ENCODE assay signal across 13 cellular contexts in the genomic region with DNA sequence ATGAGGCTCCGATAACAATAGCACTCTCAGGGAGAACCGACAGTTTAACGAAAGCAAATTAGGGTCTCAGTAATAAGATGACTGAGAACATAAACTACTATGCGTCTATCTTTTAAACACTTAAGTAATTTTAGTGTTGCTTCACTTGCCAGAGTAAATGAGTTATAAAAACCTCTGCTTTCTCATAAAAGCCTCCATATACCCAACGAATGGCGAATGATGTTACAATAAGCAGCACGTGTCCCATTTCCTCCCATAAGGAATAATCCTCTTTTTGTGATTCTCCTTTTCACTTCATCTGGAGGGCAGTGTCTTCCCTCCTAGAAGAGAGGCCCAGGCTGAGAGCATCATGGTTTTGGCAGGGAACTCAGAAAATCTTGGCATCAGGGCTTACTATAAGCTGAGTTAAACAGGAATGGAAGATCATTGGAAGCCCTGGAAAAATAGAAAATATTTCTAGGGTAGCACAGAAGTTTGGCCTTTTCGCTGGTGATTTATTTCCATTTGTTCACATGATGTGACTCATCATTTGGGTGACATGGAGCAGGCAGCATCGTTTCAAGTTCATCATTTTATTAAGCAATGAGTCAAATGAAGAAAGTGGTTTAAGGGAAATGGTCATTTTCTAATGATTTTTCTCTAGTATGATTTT.
DNase-seq lines count a peak whose midpoint lies in the region; ATAC-seq and TF ChIP-seq lines count a peak whose summit lies in the region.
"Had no signal": no experiment of that assay in that cellular context is flagged by ENCODE, and none has a peak within 500 bp of the region (broad histone marks: within the 10 kb centered on the region; RNA-seq: fewer than 3 reads in every experiment).

No MANE protein-coding gene starts in this region.

- H3K4me2 ChIP-seq in GM23248 (ENCODE audit: unreplicated experiment), result peak overlapping the region; percentile 21

- H4K20me1 ChIP-seq in GM23248 (ENCODE audit: insufficient read depth), result no peaks in the 10 kb centered on the region

- 42 to 43% methylated on average over 9 of the region's 9 CpGs for WGBS in GM23248 (ENCODE audit: low coverage in 1 of 2, low lambda C conversion rate in 2 of 2, missing lambda C conversion rate in 2 of 2), 2 experiments

- no peak for TF ChIP-seq CTCF in RWPE1 (conservative IDR thresholded peaks at IDR 0.05; ENCODE audit: low read depth)

- ATAC-seq in left cardiac atrium (peak; percentile 34 to 72), GM19452 (IDR thresholded peaks at IDR 0.05; ENCODE audit: unreplicated experiment) (no peak)
- ATAC-seq: naive thymus-derived CD4-positive, alpha-beta T cell had no signal

- POLR2A ChIA-PET in RWPE1 (lab: Yijun Ruan, JAX; ENCODE audit: low non-redundant PET), result no interaction called here

- intact Hi-C loops in left cardiac atrium (cut with DNase I), result no loop called here

- H3K9me2 ChIP-seq in GM23248 (ENCODE audit: insufficient read depth), result no peaks in the 10 kb centered on the region

- H3K27ac ChIP-seq in GM23248 (peak overlapping the region; percentile 38), RWPE1 (no peak overlapping the region)

- H3K9ac ChIP-seq in GM23248 (no peak overlapping the region), adipocyte (ENCODE audit: low read length) (no peak overlapping the region)

- DNase-seq in GM23248 (peak; percentile 75), adipocyte (ENCODE audit: low read depth) (peak; percentile 69), left cardiac atrium (no peak), superior temporal gyrus (ENCODE audit: extremely low spot score) (peak; percentile 74), NCI-H345 (lab: John Stamatoyannopoulos, UW) (no peak), NCI-H187 treated with DMSO at 0.1 percent for 48 hours (lab: John Stamatoyannopoulos, UW) (no peak), RWPE1 (ENCODE audit: low spot score) (no peak)
- DNase-seq: activated CD4-positive, alpha-beta T cell treated with anti-CD3 and anti-CD28 coated beads, Interleukin-2, amount 50 U/mL, for 4 hours; amniotic stem cell; naive thymus-derived CD4-positive, alpha-beta T cell; NCI-H1092 treated with DMSO at 0.1 percent for 48 hours; SHP77 had no signal

- H3K79me2 ChIP-seq in GM23248 (ENCODE audit: insufficient read depth), result peaks cover 12% of the 10 kb centered on the region; the same call in 1 of the 2 replicates

- in situ Hi-C loops in GM23248 (cut with MboI), result loop anchor here (25.0 kb wide), 1 partner anchor 581 kb away; no protein-coding TSS in a partner anchor

- H2AFZ ChIP-seq in GM23248, result no peak overlapping the region

- H3K27me3 ChIP-seq in GM23248 (replicated peaks; ENCODE audit: insufficient read depth) (no peaks in the 10 kb centered on the region), adipocyte (replicated peaks; ENCODE audit: control insufficient read depth, insufficient read depth, low read length) (no peaks in the 10 kb centered on the region)

- peaks cover 15% of the 10 kb centered on the region for H3F3A ChIP-seq in GM23248 (ENCODE audit: insufficient read depth)

- peaks cover 14% of the 10 kb centered on the region for H3K4me1 ChIP-seq in GM23248 (ENCODE audit: insufficient read depth)
- peaks cover 13% of the 10 kb centered on the region for H3K4me1 ChIP-seq in adipocyte (ENCODE audit: control insufficient read depth, insufficient read depth, low read length)

- no peak overlapping the region for H3K4me3 ChIP-seq in GM23248
- no peak overlapping the region for H3K4me3 ChIP-seq in adipocyte (ENCODE audit: low read length)

- CTCF ChIA-PET in RWPE1 (lab: Yijun Ruan, JAX), result interaction anchor here (0.6 kb wide), 2 partner anchors 32 to 326 kb away, joined by 4 to 8 read pairs; no protein-coding TSS in a partner anchor

- no peaks in the 10 kb centered on the region for H3K36me3 ChIP-seq in GM23248 (ENCODE audit: low read depth)
- no peaks in the 10 kb centered on the region for H3K36me3 ChIP-seq in adipocyte (ENCODE audit: control insufficient read depth, insufficient read depth, low read length, severe bottlenecking)

- H3K9me3 ChIP-seq in GM23248 (ENCODE audit: low read depth) (no peaks in the 10 kb centered on the region), adipocyte (ENCODE audit: control insufficient read depth, low read length) (no peaks in the 10 kb centered on the region)

Comparison
In these comparisons a context has a peak if more than half of its experiments do, and no peak if none do; other contexts are left out.
1. DNase-seq: peak in GM23248 (single experiment), adipocyte (single experiment) and superior temporal gyrus (single experiment); none in left cardiac atrium (single experiment), NCI-H345 (single experiment), NCI-H187 treated with DMSO at 0.1 percent for 48 hours (single experiment) and RWPE1 (single experiment).